1 cellular context compared by ENCODE assay signal in genomic region chr4:94451669-94452475, GRCh38.
TF ChIP-seq lines count a peak whose summit lies in the region.

TSS of gene PDLIM5 (plus strand) at chr4:94451942. CDS start at chr4:94455289, 3,347 bp downstream.

TF ChIP-seq in HepG2, 621 proteins besides CTCF, POLR2A, EP300 and RAD21 (continued from another document and continues in another):
- TF ChIP-seq PBX3 (CRISPR knock-in tag; IDR thresholded peaks at IDR 0.05; ENCODE audit: borderline replicate concordance) (no peak), CHCHD3 (CRISPR knock-in tag; IDR thresholded peaks at IDR 0.05) (peak; percentile 5; the same call in 1 of the 2 replicates), ZNF577 (CRISPR knock-in tag; IDR thresholded peaks at IDR 0.05; ENCODE audit: borderline replicate concordance, low read depth) (no peak), CENPBD1 (CRISPR knock-in tag; IDR thresholded peaks at IDR 0.05; ENCODE audit: borderline replicate concordance, low read depth) (no peak; the same call in 1 of the 2 replicates), ZNF646 (CRISPR knock-in tag; IDR thresholded peaks at IDR 0.05) (no peak), CBFB (CRISPR knock-in tag; IDR thresholded peaks at IDR 0.05) (peak; percentile 75; the same call in 1 of the 2 replicates), ZFP62 (CRISPR knock-in tag; IDR thresholded peaks at IDR 0.05) (no peak), ZSCAN21 (CRISPR knock-in tag; IDR thresholded peaks at IDR 0.05; ENCODE audit: borderline replicate concordance) (peak; percentile 76), HCFC1 (IDR thresholded peaks at IDR 0.05; ENCODE audit: low read depth, low read length) (peak; percentile 9; the same call in 1 of the 2 replicates), ZFP90 (CRISPR knock-in tag; IDR thresholded peaks at IDR 0.05; ENCODE audit: borderline replicate concordance) (no peak), ZBTB38 (CRISPR knock-in tag; IDR thresholded peaks at IDR 0.05) (peak; percentile 85; the same call in 1 of the 2 replicates), ZNF441 (CRISPR knock-in tag; IDR thresholded peaks at IDR 0.05; ENCODE audit: borderline replicate concordance) (peak; percentile 45; the same call in 1 of the 2 replicates), FOSL2 (CRISPR knock-in tag; IDR thresholded peaks at IDR 0.05) (no peak; the same call in 1 of the 2 replicates), ZNF775 (CRISPR knock-in tag; IDR thresholded peaks at IDR 0.05; ENCODE audit: borderline replicate concordance) (no peak), ZNF674 (CRISPR knock-in tag; IDR thresholded peaks at IDR 0.05; ENCODE audit: low read depth) (peak; percentile 69; the same call in 1 of the 2 replicates), THAP7 (CRISPR knock-in tag; IDR thresholded peaks at IDR 0.05) (peak; percentile 71; the same call in 1 of the 2 replicates), KLF12 (CRISPR knock-in tag; IDR thresholded peaks at IDR 0.05; ENCODE audit: borderline replicate concordance) (peak; percentile 49; the same call in 1 of the 2 replicates), ISX (CRISPR knock-in tag; conservative IDR thresholded peaks at IDR 0.05) (no peak), ZNF704 (CRISPR knock-in tag; IDR thresholded peaks at IDR 0.05; ENCODE audit: borderline replicate concordance) (no peak; the same call in 1 of the 2 replicates), LCORL (IDR thresholded peaks at IDR 0.05) (no peak), LCORL (CRISPR knock-in tag; IDR thresholded peaks at IDR 0.05) (peak; percentile 62; the same call in 1 of the 2 replicates), ZNF333 (CRISPR knock-in tag; IDR thresholded peaks at IDR 0.05; ENCODE audit: borderline replicate concordance) (peak; percentile 42; the same call in 1 of the 2 replicates), DZIP1 (CRISPR knock-in tag; IDR thresholded peaks at IDR 0.05) (peak; percentile 69; the same call in 1 of the 2 replicates), MTA3 (CRISPR knock-in tag; IDR thresholded peaks at IDR 0.05) (no peak), MED13 (CRISPR knock-in tag; IDR thresholded peaks at IDR 0.05) (no peak), ZNF607 (CRISPR knock-in tag; IDR thresholded peaks at IDR 0.05; ENCODE audit: borderline replicate concordance) (0 out of 2 replicates have a peak, but pooled peaks have one; percentile 85), NCOA5 (CRISPR knock-in tag; IDR thresholded peaks at IDR 0.05) (no peak), SRF (IDR thresholded peaks at IDR 0.05; ENCODE audit: low read depth, low read length) (no peak), POLR2AphosphoS5 (IDR thresholded peaks at IDR 0.05; ENCODE audit: low read depth, low read length) (peak; percentile 86), CCAR2 (optimal IDR thresholded peaks at IDR 0.05; ENCODE audit: low read depth, low read length) (no peak), NFIB (CRISPR knock-in tag; IDR thresholded peaks at IDR 0.05; ENCODE audit: borderline replicate concordance) (no peak), FOXA3 (CRISPR knock-in tag; IDR thresholded peaks at IDR 0.05) (peak; percentile 53), TBP (CRISPR knock-in tag; IDR thresholded peaks at IDR 0.05) (no peak), PRDM15 (CRISPR knock-in tag; IDR thresholded peaks at IDR 0.05) (no peak), NAIF1 (CRISPR knock-in tag; IDR thresholded peaks at IDR 0.05; ENCODE audit: borderline replicate concordance) (peak; percentile 2; the same call in 1 of the 2 replicates), RFX5 (IDR thresholded peaks at IDR 0.05; ENCODE audit: low read depth, low read length) (no peak), IRF9 (CRISPR knock-in tag; IDR thresholded peaks at IDR 0.05; ENCODE audit: borderline replicate concordance) (peak; percentile 88; the same call in 1 of the 2 replicates), AHR (CRISPR knock-in tag; IDR thresholded peaks at IDR 0.05) (no peak), TEAD3 (CRISPR knock-in tag; optimal IDR thresholded peaks at IDR 0.05; ENCODE audit: borderline replicate concordance) (no peak), DMAP1 (CRISPR knock-in tag; IDR thresholded peaks at IDR 0.05) (no peak), SMAD1 (CRISPR knock-in tag; IDR thresholded peaks at IDR 0.05; ENCODE audit: borderline replicate concordance, low read depth) (0 out of 2 replicates have a peak, but pooled peaks have one; percentile 74), ZIK1 (CRISPR knock-in tag; IDR thresholded peaks at IDR 0.05; ENCODE audit: borderline replicate concordance, low read depth) (peak; percentile 80), ZNF619 (CRISPR knock-in tag; IDR thresholded peaks at IDR 0.05) (no peak), GLMP (CRISPR knock-in tag; IDR thresholded peaks at IDR 0.05; ENCODE audit: borderline replicate concordance) (no peak), ZNF33A (CRISPR knock-in tag; IDR thresholded peaks at IDR 0.05; ENCODE audit: borderline replicate concordance) (no peak)
